1 cellular context compared by ENCODE assay signal in the genomic region with DNA sequence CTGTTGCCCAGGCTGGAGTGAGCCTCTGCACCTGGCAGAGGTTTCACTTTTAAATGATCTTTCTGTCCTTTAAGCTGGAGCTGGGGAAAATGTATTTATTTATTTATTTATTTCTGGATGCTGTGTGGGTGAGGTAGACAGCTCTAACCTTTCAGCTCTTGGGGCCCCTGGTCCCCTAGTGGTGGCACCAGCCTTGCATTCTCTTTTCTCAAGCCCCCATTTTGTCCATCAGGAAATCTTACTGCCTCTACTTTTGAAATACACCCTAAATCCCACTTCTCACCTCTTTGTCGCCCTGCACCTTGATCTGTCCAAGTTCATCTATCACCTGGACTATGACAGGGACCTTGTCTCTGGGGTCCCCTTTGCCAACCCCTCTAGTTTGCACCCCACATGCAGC.
TF ChIP-seq lines count a peak whose summit lies in the region.

No MANE protein-coding gene starts in this region.

TF ChIP-seq in A549, 52 proteins besides CTCF, POLR2A, EP300 and RAD21 (continued from another document):
- no peak for TF ChIP-seq HEYL (CRISPR knock-in tag; IDR thresholded peaks at IDR 0.05)
- TF ChIP-seq CEBPB (IDR thresholded peaks at IDR 0.05) = no peak
- TF ChIP-seq ZSCAN20 (CRISPR knock-in tag; IDR thresholded peaks at IDR 0.05) = no peak
- no peak; the same call in 1 of the 2 replicates for TF ChIP-seq MAX (IDR thresholded peaks at IDR 0.05)
- TF ChIP-seq, protein P1, sequence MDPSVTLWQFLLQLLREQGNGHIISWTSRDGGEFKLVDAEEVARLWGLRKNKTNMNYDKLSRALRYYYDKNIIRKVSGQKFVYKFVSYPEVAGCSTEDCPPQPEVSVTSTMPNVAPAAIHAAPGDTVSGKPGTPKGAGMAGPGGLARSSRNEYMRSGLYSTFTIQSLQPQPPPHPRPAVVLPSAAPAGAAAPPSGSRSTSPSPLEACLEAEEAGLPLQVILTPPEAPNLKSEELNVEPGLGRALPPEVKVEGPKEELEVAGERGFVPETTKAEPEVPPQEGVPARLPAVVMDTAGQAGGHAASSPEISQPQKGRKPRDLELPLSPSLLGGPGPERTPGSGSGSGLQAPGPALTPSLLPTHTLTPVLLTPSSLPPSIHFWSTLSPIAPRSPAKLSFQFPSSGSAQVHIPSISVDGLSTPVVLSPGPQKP (IDR thresholded peaks at IDR 0.05; ENCODE audit: low read depth, low read length) = no peak
- no peak for TF ChIP-seq FOSL2 (IDR thresholded peaks at IDR 0.05)
- TF ChIP-seq FOSL2 (CRISPR knock-in tag; IDR thresholded peaks at IDR 0.05) = no peak
